26 cellular contexts compared by ENCODE assay signal in genomic region chr3:13749063-13749764, GRCh38.
"Had no signal": no experiment of that assay in that cellular context is flagged by ENCODE, and none has a peak within 500 bp of the region (broad histone marks: within the 10 kb centered on the region; RNA-seq: fewer than 3 reads in every experiment).

No MANE protein-coding gene starts in this region.

- H3K27ac Mint-ChIP-seq: activated CD4-positive, alpha-beta T cell treated with anti-CD3 and anti-CD28 coated beads for 36 hours; activated CD4-positive, alpha-beta T cell treated with anti-CD3 and anti-CD28 coated beads, Interleukin-2, amount 10 ng/mL, durations not matched to agents 7 days and 5 days; activated naive CD4-positive, alpha-beta T cell treated with anti-CD3 and anti-CD28 coated beads, Interleukin-2, amount 10 ng/mL, durations not matched to agents 7 days and 5 days; activated naive CD8-positive, alpha-beta T cell; activated naive CD8-positive, alpha-beta T cell treated with anti-CD3 and anti-CD28 coated beads, Interleukin-2, amount 50 U/mL, for 24 hours; T-helper 2 cell treated with Interferon-gamma antibody and Interleukin-4, amounts not matched to agents 5 μg/mL and 100 μg/mL, for 36 hours had no signal

- H3K4me1 ChIP-seq: SJCRH30 had no signal

- H3K36me3 Mint-ChIP-seq: activated naive CD4-positive, alpha-beta T cell treated with anti-CD3 and anti-CD28 coated beads, Interleukin-2, amount 10 ng/mL, durations not matched to agents 7 days and 5 days; activated naive CD8-positive, alpha-beta T cell had no signal

- H3K9me3 ChIP-seq: SJCRH30 had no signal

- H3K27me3 ChIP-seq: cardiac muscle cell, SJCRH30 had no signal

- H3K4me3 ChIP-seq: cardiac muscle cell, SJCRH30, SK-N-MC had no signal

- H3K9me3 Mint-ChIP-seq: activated CD4-positive, alpha-beta T cell treated with anti-CD3 and anti-CD28 coated beads, Interleukin-2, amount 10 ng/mL, durations not matched to agents 7 days and 5 days; central memory CD8-positive, alpha-beta T cell; T-helper 2 cell treated with Interferon-gamma antibody and Interleukin-4, amounts not matched to agents 5 μg/mL and 100 μg/mL, for 36 hours had no signal

- H3K36me3 ChIP-seq: cardiac muscle cell, SJCRH30 had no signal

- H3K27me3 Mint-ChIP-seq: activated CD4-positive, alpha-beta T cell treated with anti-CD3 and anti-CD28 coated beads, Interleukin-2, amount 10 ng/mL, durations not matched to agents 7 days and 5 days had no signal

- H3K4me3 Mint-ChIP-seq: activated CD4-positive, alpha-beta T cell treated with anti-CD3 and anti-CD28 coated beads for 36 hours; activated CD4-positive, alpha-beta T cell treated with anti-CD3 and anti-CD28 coated beads, Interleukin-2, amount 10 ng/mL, durations not matched to agents 7 days and 5 days; activated naive CD4-positive, alpha-beta T cell treated with anti-CD3 and anti-CD28 coated beads, Interleukin-2, amount 10 ng/mL, durations not matched to agents 7 days and 5 days; activated naive CD8-positive, alpha-beta T cell; activated naive CD8-positive, alpha-beta T cell treated with anti-CD3 and anti-CD28 coated beads, Interleukin-2, amount 50 U/mL, for 24 hours; central memory CD8-positive, alpha-beta T cell; T-helper 2 cell treated with Interferon-gamma antibody and Interleukin-4, amounts not matched to agents 5 μg/mL and 100 μg/mL, for 36 hours had no signal

- H3K27ac ChIP-seq: cardiac muscle cell, SJCRH30, SK-N-MC had no signal

- DNase-seq: activated CD4-positive, alpha-beta T cell treated with anti-CD3 and anti-CD28 coated beads for 36 hours; activated CD4-positive, alpha-beta T cell treated with anti-CD3 and anti-CD28 coated beads, Interleukin-2, amount 10 ng/mL, durations not matched to agents 7 days and 5 days; activated CD4-positive, alpha-beta T cell treated with anti-CD3 and anti-CD28 coated beads, Interleukin-2, amount 50 U/mL, for 48 hours; activated CD8-positive, alpha-beta memory T cell treated with anti-CD3 and anti-CD28 coated beads, Interleukin-2, amount 50 U/mL, for 4 hours; activated effector memory CD4-positive, alpha-beta T cell treated with Interleukin-2 at 50 U/mL for 16 hours; activated naive CD4-positive, alpha-beta T cell treated with anti-CD3 and anti-CD28 coated beads, Interleukin-2, amount 10 ng/mL, durations not matched to agents 7 days and 5 days; activated naive CD8-positive, alpha-beta T cell treated with anti-CD3 and anti-CD28 coated beads, Interleukin-2, amount 50 U/mL, for 24 hours; activated T-cell treated with anti-CD3 and anti-CD28 coated beads, Interleukin-2, amount 50 U/mL, for 48 hours; anterior cingulate cortex; NCI-H1092 treated with DMSO at 0.1 percent for 48 hours; NCI-H146; NCI-H187; NCI-H2029 treated with DMSO at 0.1 percent for 48 hours; NCI-H226; NCI-H446 treated with DMSO at 0.1 percent for 48 hours; NCI-H524; NCI-H82; SHP77; SJCRH30 had no signal

- H3K4me1 Mint-ChIP-seq: activated CD4-positive, alpha-beta T cell treated with anti-CD3 and anti-CD28 coated beads for 36 hours; activated CD4-positive, alpha-beta T cell treated with anti-CD3 and anti-CD28 coated beads, Interleukin-2, amount 10 ng/mL, durations not matched to agents 7 days and 5 days; activated naive CD4-positive, alpha-beta T cell treated with anti-CD3 and anti-CD28 coated beads, Interleukin-2, amount 10 ng/mL, durations not matched to agents 7 days and 5 days; activated naive CD8-positive, alpha-beta T cell treated with anti-CD3 and anti-CD28 coated beads, Interleukin-2, amount 50 U/mL, for 24 hours; central memory CD8-positive, alpha-beta T cell had no signal

- ATAC-seq: activated CD4-positive, alpha-beta T cell treated with anti-CD3 and anti-CD28 coated beads for 36 hours; activated CD4-positive, CD25-positive, alpha-beta regulatory T cell treated with anti-CD3 and anti-CD28 coated beads, Interleukin-2, amount 50 U/mL, for 24 hours; activated naive CD8-positive, alpha-beta T cell treated with anti-CD3 and anti-CD28 coated beads, Interleukin-2, amount 50 U/mL, for 24 hours; Panc1 had no signal
